In the genomic region with DNA sequence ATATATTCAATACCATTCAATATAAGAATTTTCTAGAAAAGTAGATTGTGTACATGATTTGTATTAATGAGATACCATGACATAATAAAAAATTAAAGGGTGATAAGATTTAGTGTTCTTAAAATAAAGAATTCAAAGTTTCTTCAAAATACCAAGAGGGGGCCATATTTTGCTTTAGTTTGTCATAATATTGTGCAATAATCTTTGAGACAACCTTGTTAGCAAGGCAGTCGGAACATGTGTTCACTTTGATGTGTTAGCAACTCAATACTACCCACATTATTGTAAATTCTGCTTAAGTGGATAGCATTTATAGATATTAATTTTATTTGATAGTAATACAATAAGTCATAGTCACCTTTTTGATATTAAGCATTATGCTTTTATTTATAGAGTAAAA, we compare ENCODE assay signal across 22 cellular contexts.
DNase-seq lines count a peak whose midpoint lies in the region; ATAC-seq, FAIRE-seq and TF ChIP-seq lines count a peak whose summit lies in the region.
"Had no signal": no experiment of that assay in that cellular context is flagged by ENCODE, and none has a peak within 500 bp of the region (broad histone marks: within the 10 kb centered on the region; RNA-seq: fewer than 3 reads in every experiment).

No MANE protein-coding gene starts in this region.

- POLR2A ChIA-PET in HepG2 (lab: Yijun Ruan, JAX) (no interaction called here), PC-3 (lab: Charles Lee; ENCODE audit: unreplicated experiment) (no interaction called here), K562 (lab: Yijun Ruan, JAX) (no interaction called here)

- H3K79me2 ChIP-seq in HepG2 (ENCODE audit: insufficient read depth, low read length) = no peaks in the 10 kb centered on the region
- H3K79me2 ChIP-seq in PC-3 (ENCODE audit: low read length) = no peaks in the 10 kb centered on the region
- H3K79me2 ChIP-seq in K562 (ENCODE audit: control insufficient read depth, insufficient read depth, low read length) = no peaks in the 10 kb centered on the region

- TF ChIP-seq EP300 in HepG2 (IDR thresholded peaks at IDR 0.05; ENCODE audit: low read depth in 2 of 2, low read length in 2 of 2) = no peak
- TF ChIP-seq EP300 in HepG2 (CRISPR knock-in tag; IDR thresholded peaks at IDR 0.05; ENCODE audit: borderline replicate concordance) = no peak
- no peak for TF ChIP-seq EP300 in K562 (IDR thresholded peaks at IDR 0.05; ENCODE audit: low read length)

- intact Hi-C loops in HepG2 (cut with micrococcal nuclease; ENCODE audit: unreplicated experiment) = no loop called here
- intact Hi-C loops in right lobe of liver (cut with DNase I) = no loop called here
- intact Hi-C loops in PC-3 (cut with micrococcal nuclease) = no loop called here
- intact Hi-C loops in K562 (cut with micrococcal nuclease) = no loop called here

- H3K27ac ChIP-seq in HepG2 (ENCODE audit: extremely low read length, insufficient read depth, low read length) = no peak overlapping the region
- H3K27ac ChIP-seq in right lobe of liver = no peak overlapping the region
- H3K27ac ChIP-seq in PC-3 (ENCODE audit: low read length) = no peak overlapping the region
- no peak overlapping the region for H3K27ac ChIP-seq in K562 (ENCODE audit: extremely low read depth, low read depth, low read length)
- H3K27ac ChIP-seq: 22Rv1, BLaER1, C4-2B had no signal

- no peak overlapping the region for H3K4me2 ChIP-seq in HepG2 (ENCODE audit: low read depth, low read length)
- 0 out of 2 replicates have a peak overlapping the region, but pooled peaks have one; percentile 8 for H3K4me2 ChIP-seq in PC-3 (ENCODE audit: low read length)
- H3K4me2 ChIP-seq in K562 (ENCODE audit: insufficient read depth, low read length) = no peak overlapping the region
- H3K4me2 ChIP-seq: BLaER1, GM23338 had no signal

- H3F3A ChIP-seq in PC-3 (ENCODE audit: low read length, unreplicated experiment) = no peaks in the 10 kb centered on the region

- H4K20me1 ChIP-seq in HepG2 (ENCODE audit: insufficient read depth, low read length) (no peaks in the 10 kb centered on the region), PC-3 (ENCODE audit: low read length) (no peaks in the 10 kb centered on the region), K562 (replicated peaks; ENCODE audit: control insufficient read depth, insufficient read depth, low read length) (no peaks in the 10 kb centered on the region)
- H4K20me1 ChIP-seq: BLaER1 had no signal

- ATAC-seq in HepG2 (no peak), right lobe of liver (no peak), PC-3 (no peak), K562 (no peak), GM19463 (IDR thresholded peaks at IDR 0.05; ENCODE audit: unreplicated experiment) (no peak)
- ATAC-seq: CD8-positive, alpha-beta T cell; GM23338 had no signal

- H2AFZ ChIP-seq in HepG2 (ENCODE audit: low read length) = no peak overlapping the region
- no peak overlapping the region for H2AFZ ChIP-seq in PC-3 (ENCODE audit: low read length)
- no peak overlapping the region for H2AFZ ChIP-seq in K562 (ENCODE audit: low read depth, low read length)
- H2AFZ ChIP-seq: GM23338 had no signal

- H3K4me1 ChIP-seq in HepG2 (ENCODE audit: insufficient read depth, low read length) (no peaks in the 10 kb centered on the region), right lobe of liver (no peaks in the 10 kb centered on the region), PC-3 (ENCODE audit: insufficient read depth, low read length) (peaks cover 20% of the 10 kb centered on the region), K562 (replicated peaks in 1 of 2; ENCODE audit: control insufficient read depth in 2 of 2, insufficient read depth in 2 of 2, low read length in 2 of 2) (no peaks in the 10 kb centered on the region)
- H3K4me1 ChIP-seq: Caco-2, HAP-1 had no signal

- BruUV-seq in HepG2 (replicated peaks; lab: Mats Ljungman, UMichigan) = no TSS peak
- no TSS peak for BruUV-seq in PC-3 (replicated peaks; lab: Mats Ljungman, UMichigan)
- no TSS peak for BruUV-seq in K562 (replicated peaks; lab: Mats Ljungman, UMichigan)

- H3K9ac ChIP-seq in HepG2 (ENCODE audit: insufficient read depth, low read depth, low read length) (no peak overlapping the region), PC-3 (ENCODE audit: low read length) (no peak overlapping the region), K562 (ENCODE audit: insufficient read depth in 1 of 2, low read depth in 2 of 2, low read length in 2 of 2) (no peak overlapping the region)
- H3K9ac ChIP-seq: BLaER1 had no signal

- H3K27me3 ChIP-seq in HepG2 (ENCODE audit: control insufficient read depth in 1 of 2, insufficient read depth in 2 of 2, low read length in 2 of 2) = no peaks in the 10 kb centered on the region
- no peaks in the 10 kb centered on the region for H3K27me3 ChIP-seq in right lobe of liver
- H3K27me3 ChIP-seq in PC-3 (ENCODE audit: low read length) = no peaks in the 10 kb centered on the region
- H3K27me3 ChIP-seq in K562 (ENCODE audit: control insufficient read depth in 2 of 2, insufficient read depth in 2 of 2, low read length in 2 of 2) = no peaks in the 10 kb centered on the region
- H3K27me3 ChIP-seq: BLaER1 had no signal

- FAIRE-seq in HepG2 (lab: Jason Lieb, UNC) = no peak
- no peak for FAIRE-seq in K562 (lab: Jason Lieb, UNC)
- FAIRE-seq in GM12892 (lab: Jason Lieb, UNC) = no peak
- FAIRE-seq: A204.1, G401.6, GM19239, H54 had no signal

- H3K4me3 ChIP-seq in HepG2 (replicated peaks in 1 of 3; ENCODE audit: insufficient read depth in 1 of 3, low read depth in 2 of 3, low read length in 3 of 3) (no peak overlapping the region), right lobe of liver (no peak overlapping the region), PC-3 (ENCODE audit: low read length) (no peak overlapping the region), K562 (no peak overlapping the region)
- H3K4me3 ChIP-seq: BLaER1, GM23338, HAP-1 had no signal

- TF ChIP-seq POLR2A in HepG2 (IDR thresholded peaks at IDR 0.05; ENCODE audit: insufficient read depth in 1 of 2, low read depth in 2 of 2, low read length in 2 of 2) (no peak), right lobe of liver (IDR thresholded peaks at IDR 0.05) (no peak), K562 (conservative IDR thresholded peaks at IDR 0.05) (no peak), GM12892 (IDR thresholded peaks at IDR 0.05; ENCODE audit: low read depth, low read length) (no peak)

- H3K9me1 ChIP-seq in K562 (ENCODE audit: control insufficient read depth, insufficient read depth, low read length) = no peaks in the 10 kb centered on the region

- TF ChIP-seq CTCF in HepG2 (CRISPR knock-in tag; IDR thresholded peaks at IDR 0.05) = no peak
- TF ChIP-seq CTCF in right lobe of liver (IDR thresholded peaks at IDR 0.05) = no peak
- no peak for TF ChIP-seq CTCF in PC-3 (conservative IDR thresholded peaks at IDR 0.05; ENCODE audit: low read depth, low read length)
- no peak for TF ChIP-seq CTCF in K562 (IDR thresholded peaks at IDR 0.05 in 2 of 3, conservative IDR thresholded peaks at IDR 0.05 in 1 of 3; ENCODE audit: insufficient read depth in 2 of 3, low read depth in 1 of 3, low read length in 3 of 3)

- H3K9me3 ChIP-seq in HepG2 (ENCODE audit: low read length) (no peaks in the 10 kb centered on the region), right lobe of liver (no peaks in the 10 kb centered on the region), PC-3 (ENCODE audit: low read length) (no peaks in the 10 kb centered on the region), K562 (replicated peaks; ENCODE audit: control insufficient read depth, insufficient read depth, low read depth, low read length) (no peaks in the 10 kb centered on the region)
- H3K9me3 ChIP-seq: BLaER1, Caco-2, HAP-1 had no signal

- TF ChIP-seq RAD21 in HepG2 (CRISPR knock-in tag; IDR thresholded peaks at IDR 0.05) = no peak
- no peak for TF ChIP-seq RAD21 in K562 (CRISPR knock-in tag; conservative IDR thresholded peaks at IDR 0.05 in 1 of 2, IDR thresholded peaks at IDR 0.05 in 1 of 2)

- in situ Hi-C loops in HepG2 (cut with HindIII; ENCODE audit: extremely low pct_ligation_motif_present, low pct_unique_long_range_greater_than_20kb) = no loop called here
- in situ Hi-C loops in K562 (cut with MboI) = no loop called here

- WGBS in HepG2 (ENCODE audit: low lambda C conversion rate) = 25% methylated on average over 1 of the region's 1 CpG
- WGBS in right lobe of liver (ENCODE audit: insufficient coverage, low coverage, low lambda C conversion rate, missing lambda C conversion rate) = 40% methylated on average over 1 of the region's 1 CpG
- 0% methylated on average over 1 of the region's 1 CpG for WGBS in K562 (ENCODE audit: insufficient coverage, low coverage, missing lambda C conversion rate)

- DNase-seq in HepG2 (ENCODE audit: low spot score) (no peak), right lobe of liver (no peak), PC-3 (no peak), K562 (ENCODE audit: extremely low read depth in 1 of 4, low spot score in 3 of 4) (no peak), HuH-7.5 (ENCODE audit: low spot score) (no peak), GM12892 (ENCODE audit: insufficient read length) (no peak), NCI-H2107 treated with DMSO at 0.1 percent for 48 hours (lab: John Stamatoyannopoulos, UW; ENCODE audit: unreplicated experiment) (no peak)
- DNase-seq: Caco-2; CD4-positive, CD25-positive, alpha-beta regulatory T cell; CD8-positive, alpha-beta T cell; DMS153; DND-41 had no signal

- no peaks in the 10 kb centered on the region for H3K36me3 ChIP-seq in HepG2 (replicated peaks in 1 of 2; ENCODE audit: control insufficient read depth in 1 of 2, insufficient read depth in 2 of 2, low read length in 2 of 2)
- H3K36me3 ChIP-seq in right lobe of liver = no peaks in the 10 kb centered on the region
- H3K36me3 ChIP-seq in PC-3 (ENCODE audit: low read depth, low read length) = no peaks in the 10 kb centered on the region
- H3K36me3 ChIP-seq in K562 (ENCODE audit: control insufficient read depth, insufficient read depth, low read length) = no peaks in the 10 kb centered on the region
- H3K36me3 ChIP-seq: BLaER1, HAP-1 had no signal

- H3K9me2 ChIP-seq in PC-3 (replicated peaks; ENCODE audit: low read length) = no peaks in the 10 kb centered on the region

- CTCF ChIA-PET in HepG2 (lab: Yijun Ruan, JAX; ENCODE audit: low intra/inter-chr PET ratio, low total read pairs) (no interaction called here), PC-3 (lab: Charles Lee) (no interaction called here), K562 (lab: Yijun Ruan, JAX; ENCODE audit: low intra/inter-chr PET ratio) (no interaction called here)

TF ChIP-seq in HepG2, 621 proteins besides CTCF, POLR2A, EP300 and RAD21:
- TF ChIP-seq ARID2 (CRISPR knock-in tag; IDR thresholded peaks at IDR 0.05; ENCODE audit: borderline replicate concordance) = no peak
- TF ChIP-seq CEBPB (IDR thresholded peaks at IDR 0.05; ENCODE audit: borderline replicate concordance, low read depth, low read length) = peak; percentile 70
TF ChIP-seq in HepG2: peak in this region for 1.

TF ChIP-seq in K562, 482 proteins besides CTCF, POLR2A, EP300 and RAD21:
- no peak for TF ChIP-seq PRPF4 (IDR thresholded peaks at IDR 0.05; ENCODE audit: insufficient read depth, low read depth, low read length, poor library complexity, severe bottlenecking)
- TF ChIP-seq CEBPB (tag; IDR thresholded peaks at IDR 0.05) = peak; percentile 66
- TF ChIP-seq POLR3G (IDR thresholded peaks at IDR 0.05; ENCODE audit: extremely low read depth, insufficient read length, insufficient replicate concordance) = no peak
- TF ChIP-seq CEBPG (CRISPR knock-in tag; IDR thresholded peaks at IDR 0.05) = no peak
- TF ChIP-seq CEBPG (tag; conservative IDR thresholded peaks at IDR 0.05 in 1 of 2, IDR thresholded peaks at IDR 0.05 in 1 of 2) = peak in 1 of 2 experiments; percentile 73; a peak in 2 of 4 replicates
